1 cellular context compared by ENCODE assay signal in genomic region chr7:39892361-39892760, GRCh38.
TF ChIP-seq lines count a peak whose summit lies in the region.

No MANE protein-coding gene starts in this region.

TF ChIP-seq in GM23338, 12 proteins besides CTCF, POLR2A, EP300 and RAD21 (continued from another document):
- TF ChIP-seq, protein P1, sequence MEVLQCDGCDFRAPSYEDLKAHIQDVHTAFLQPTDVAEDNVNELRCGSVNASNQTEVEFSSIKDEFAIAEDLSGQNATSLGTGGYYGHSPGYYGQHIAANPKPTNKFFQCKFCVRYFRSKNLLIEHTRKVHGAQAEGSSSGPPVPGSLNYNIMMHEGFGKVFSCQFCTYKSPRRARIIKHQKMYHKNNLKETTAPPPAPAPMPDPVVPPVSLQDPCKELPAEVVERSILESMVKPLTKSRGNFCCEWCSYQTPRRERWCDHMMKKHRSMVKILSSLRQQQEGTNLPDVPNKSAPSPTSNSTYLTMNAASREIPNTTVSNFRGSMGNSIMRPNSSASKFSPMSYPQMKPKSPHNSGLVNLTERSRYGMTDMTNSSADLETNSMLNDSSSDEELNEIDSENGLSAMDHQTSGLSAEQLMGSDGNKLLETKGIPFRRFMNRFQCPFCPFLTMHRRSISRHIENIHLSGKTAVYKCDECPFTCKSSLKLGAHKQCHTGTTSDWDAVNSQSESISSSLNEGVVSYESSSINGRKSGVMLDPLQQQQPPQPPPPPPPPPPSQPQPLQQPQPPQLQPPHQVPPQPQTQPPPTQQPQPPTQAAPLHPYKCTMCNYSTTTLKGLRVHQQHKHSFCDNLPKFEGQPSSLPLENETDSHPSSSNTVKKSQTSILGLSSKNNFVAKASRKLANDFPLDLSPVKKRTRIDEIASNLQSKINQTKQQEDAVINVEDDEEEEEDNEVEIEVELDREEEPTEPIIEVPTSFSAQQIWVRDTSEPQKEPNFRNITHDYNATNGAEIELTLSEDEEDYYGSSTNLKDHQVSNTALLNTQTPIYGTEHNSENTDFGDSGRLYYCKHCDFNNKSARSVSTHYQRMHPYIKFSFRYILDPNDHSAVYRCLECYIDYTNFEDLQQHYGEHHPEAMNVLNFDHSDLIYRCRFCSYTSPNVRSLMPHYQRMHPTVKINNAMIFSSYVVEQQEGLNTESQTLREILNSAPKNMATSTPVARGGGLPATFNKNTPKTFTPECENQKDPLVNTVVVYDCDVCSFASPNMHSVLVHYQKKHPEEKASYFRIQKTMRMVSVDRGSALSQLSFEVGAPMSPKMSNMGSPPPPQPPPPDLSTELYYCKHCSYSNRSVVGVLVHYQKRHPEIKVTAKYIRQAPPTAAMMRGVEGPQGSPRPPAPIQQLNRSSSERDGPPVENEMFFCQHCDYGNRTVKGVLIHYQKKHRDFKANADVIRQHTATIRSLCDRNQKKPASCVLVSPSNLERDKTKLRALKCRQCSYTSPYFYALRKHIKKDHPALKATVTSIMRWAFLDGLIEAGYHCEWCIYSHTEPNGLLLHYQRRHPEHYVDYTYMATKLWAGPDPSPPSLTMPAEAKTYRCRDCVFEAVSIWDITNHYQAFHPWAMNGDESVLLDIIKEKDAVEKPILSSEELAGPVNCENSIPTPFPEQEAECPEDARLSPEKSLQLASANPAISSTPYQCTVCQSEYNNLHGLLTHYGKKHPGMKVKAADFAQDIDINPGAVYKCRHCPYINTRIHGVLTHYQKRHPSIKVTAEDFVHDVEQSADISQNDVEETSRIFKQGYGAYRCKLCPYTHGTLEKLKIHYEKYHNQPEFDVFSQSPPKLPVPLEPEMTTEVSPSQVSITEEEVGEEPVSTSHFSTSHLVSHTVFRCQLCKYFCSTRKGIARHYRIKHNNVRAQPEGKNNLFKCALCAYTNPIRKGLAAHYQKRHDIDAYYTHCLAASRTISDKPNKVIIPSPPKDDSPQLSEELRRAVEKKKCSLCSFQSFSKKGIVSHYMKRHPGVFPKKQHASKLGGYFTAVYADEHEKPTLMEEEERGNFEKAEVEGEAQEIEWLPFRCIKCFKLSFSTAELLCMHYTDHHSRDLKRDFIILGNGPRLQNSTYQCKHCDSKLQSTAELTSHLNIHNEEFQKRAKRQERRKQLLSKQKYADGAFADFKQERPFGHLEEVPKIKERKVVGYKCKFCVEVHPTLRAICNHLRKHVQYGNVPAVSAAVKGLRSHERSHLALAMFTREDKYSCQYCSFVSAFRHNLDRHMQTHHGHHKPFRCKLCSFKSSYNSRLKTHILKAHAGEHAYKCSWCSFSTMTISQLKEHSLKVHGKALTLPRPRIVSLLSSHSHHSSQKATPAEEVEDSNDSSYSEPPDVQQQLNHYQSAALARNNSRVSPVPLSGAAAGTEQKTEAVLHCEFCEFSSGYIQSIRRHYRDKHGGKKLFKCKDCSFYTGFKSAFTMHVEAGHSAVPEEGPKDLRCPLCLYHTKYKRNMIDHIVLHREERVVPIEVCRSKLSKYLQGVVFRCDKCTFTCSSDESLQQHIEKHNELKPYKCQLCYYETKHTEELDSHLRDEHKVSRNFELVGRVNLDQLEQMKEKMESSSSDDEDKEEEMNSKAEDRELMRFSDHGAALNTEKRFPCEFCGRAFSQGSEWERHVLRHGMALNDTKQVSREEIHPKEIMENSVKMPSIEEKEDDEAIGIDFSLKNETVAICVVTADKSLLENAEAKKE (CRISPR knock-in tag; IDR thresholded peaks at IDR 0.05), result no peak
- TF ChIP-seq JUNB (IDR thresholded peaks at IDR 0.05; ENCODE audit: unreplicated experiment), result no peak
- TF ChIP-seq POLR2AphosphoS5 (IDR thresholded peaks at IDR 0.05; ENCODE audit: low read depth), result no peak
